22 cellular contexts compared by ENCODE assay signal in genomic region chr17:151886-152859, GRCh38. TPM values are rescaled to one million over a fixed set of nuclear protein-coding genes. Genes with fewer than 3 reads are reported as not detected.
DNase-seq lines count a peak whose midpoint lies in the region; ATAC-seq and TF ChIP-seq lines count a peak whose summit lies in the region.
"Had no signal": no experiment of that assay in that cellular context is flagged by ENCODE, and none has a peak within 500 bp of the region (broad histone marks: within the 10 kb centered on the region; RNA-seq: fewer than 3 reads in every experiment).

No MANE protein-coding gene starts in this region.

- TF ChIP-seq CTCF in CD14-positive monocyte (IDR thresholded peaks at IDR 0.05) (no peak), IMR-90 (conservative IDR thresholded peaks at IDR 0.05; ENCODE audit: low read depth, low read length) (no peak), coronary artery (IDR thresholded peaks at IDR 0.05) (no peak)

- H3K9ac ChIP-seq in IMR-90 (ENCODE audit: low read depth, low read length) (no peak overlapping the region), neuronal stem cell (ENCODE audit: low read depth, low read length, poor library complexity) (no peak overlapping the region)

- H3K36me3 ChIP-seq in IMR-90 (ENCODE audit: control insufficient read depth, insufficient read depth, low read length), result no peaks in the 10 kb centered on the region
- H3K36me3 ChIP-seq in neuronal stem cell (replicated peaks in 1 of 2; ENCODE audit: control insufficient read depth in 2 of 2, insufficient read depth in 2 of 2, low read length in 2 of 2), result no peaks in the 10 kb centered on the region
- no peaks in the 10 kb centered on the region for H3K36me3 ChIP-seq in SJCRH30
- H3K36me3 ChIP-seq: cardiac muscle cell had no signal

- H4K91ac ChIP-seq in IMR-90 (ENCODE audit: insufficient read depth, low read depth, low read length) (no peak overlapping the region), neuronal stem cell (ENCODE audit: low read depth, low read length, poor library complexity) (no peak overlapping the region)

- WGBS in IMR-90 (ENCODE audit: extremely low coverage in 2 of 2, insufficient read length in 1 of 2), 2 experiments, result 78% methylated on average over 15 of the region's 26 CpGs; no CpG with 5 or more reads in 1 of the 2 experiments
- no CpG with 5 or more reads among the region's 26 CpGs for WGBS in neuronal stem cell (ENCODE audit: extremely low coverage in 2 of 2, insufficient read length in 2 of 2, insufficient replicate concordance in 1 of 2), 2 donors

- CTCF ChIA-PET in IMR-90 (lab: Yijun Ruan, JAX), result no interaction called here

- no peaks in the 10 kb centered on the region for H3K36me3 Mint-ChIP-seq in CD14-positive monocyte
- no peaks in the 10 kb centered on the region for H3K36me3 Mint-ChIP-seq in dendritic cell treated with granulocyte-macrophage colony-stimulating factor and Interleukin-4, amounts not matched to agents 40 ng/mL and 50 ng/mL, for 4 days (ENCODE audit: low read depth)
- H3K36me3 Mint-ChIP-seq: activated naive CD4-positive, alpha-beta T cell treated with anti-CD3 and anti-CD28 coated beads, Interleukin-2, amount 50 U/mL, for 24 hours had no signal

- no peaks in the 10 kb centered on the region for H3K9me1 ChIP-seq in IMR-90 (ENCODE audit: insufficient read depth, low read length)

- H3K27ac ChIP-seq in IMR-90 (ENCODE audit: insufficient read depth, low read length) (no peak overlapping the region), neuronal stem cell (replicated peaks; ENCODE audit: low read length) (no peak overlapping the region), coronary artery (no peak overlapping the region), SJCRH30 (no peak overlapping the region)
- H3K27ac ChIP-seq: cardiac muscle cell, foreskin keratinocyte had no signal

- DNase-seq in CD14-positive monocyte (ENCODE audit: low spot score) (peak; percentile 5), IMR-90 (peak; percentile 8), neuronal stem cell (ENCODE audit: low spot score) (no peak), coronary artery (ENCODE audit: low spot score) (no peak), SJCRH30 (no peak), NCI-H2171 treated with DMSO at 0.1 percent for 48 hours (lab: John Stamatoyannopoulos, UW) (no peak)
- DNase-seq in activated CD4-positive, alpha-beta T cell treated with anti-CD3 and anti-CD28 coated beads for 1 hour, result no peak
- DNase-seq: activated CD4-positive, alpha-beta T cell treated with anti-CD3 and anti-CD28 coated beads, Interleukin-2, amount 10 ng/mL, durations not matched to agents 7 days and 5 days; GOT3; NCI-H1436 treated with DMSO at 0.1 percent for 48 hours; NCI-H345; nephron progenitor cell; SIG-M5; T1000 had no signal

- no peaks in the 10 kb centered on the region for H3K9me3 Mint-ChIP-seq in CD14-positive monocyte
- H3K9me3 Mint-ChIP-seq in dendritic cell treated with granulocyte-macrophage colony-stimulating factor and Interleukin-4, amounts not matched to agents 40 ng/mL and 50 ng/mL, for 4 days, result no peaks in the 10 kb centered on the region
- H3K9me3 Mint-ChIP-seq: activated CD4-positive, alpha-beta T cell treated with anti-CD3 and anti-CD28 coated beads, Interleukin-2, amount 10 ng/mL, durations not matched to agents 7 days and 5 days; activated naive CD4-positive, alpha-beta T cell treated with anti-CD3 and anti-CD28 coated beads, Interleukin-2, amount 50 U/mL, for 24 hours; nephron progenitor cell had no signal

- H2BK5ac ChIP-seq in IMR-90 (ENCODE audit: low read depth, low read length, poor library complexity, severe bottlenecking) (no peak overlapping the region), neuronal stem cell (ENCODE audit: low read length) (no peak overlapping the region)

- no peak overlapping the region for H2AK9ac ChIP-seq in IMR-90 (replicated peaks; ENCODE audit: low read depth, low read length, poor library complexity)

- H3K4ac ChIP-seq in IMR-90 (ENCODE audit: low read depth, low read length), result no peak overlapping the region
- no peak overlapping the region for H3K4ac ChIP-seq in neuronal stem cell (ENCODE audit: low read length)

- in situ Hi-C loops in IMR-90 (cut with MboI; ENCODE audit: low sequenced_read_pairs), result no loop called here

- no peak overlapping the region for H3K56ac ChIP-seq in IMR-90 (ENCODE audit: extremely low read depth, insufficient read depth, low read length)

- no peak for TF ChIP-seq POLR2A in IMR-90 (IDR thresholded peaks at IDR 0.05; ENCODE audit: low read depth, low read length)

- BruUV-seq in IMR-90 (replicated peaks; lab: Mats Ljungman, UMichigan), result no TSS peak

- dilution Hi-C loops in IMR-90 (cut with HindIII; ENCODE audit: low sequenced_read_pairs, unreplicated experiment), result no loop called here

- H3K79me1 ChIP-seq in IMR-90 (ENCODE audit: low read depth in 1 of 2, low read length in 2 of 2) (no peaks in the 10 kb centered on the region), neuronal stem cell (ENCODE audit: low read depth, low read length) (no peaks in the 10 kb centered on the region)

- H3K18ac ChIP-seq in IMR-90 (ENCODE audit: low read depth, low read length) (no peak overlapping the region), neuronal stem cell (ENCODE audit: low read length) (no peak overlapping the region)

- no peak overlapping the region for H4K5ac ChIP-seq in IMR-90 (ENCODE audit: low read depth, low read length)

- H4K8ac ChIP-seq in IMR-90 (ENCODE audit: low read depth in 2 of 2, low read length in 2 of 2) (no peak overlapping the region), neuronal stem cell (ENCODE audit: low read depth, low read length) (no peak overlapping the region)

- H2BK15ac ChIP-seq in IMR-90 (ENCODE audit: low read depth, low read length) (no peak overlapping the region), neuronal stem cell (ENCODE audit: low read length) (no peak overlapping the region)

- H3K27ac Mint-ChIP-seq in CD14-positive monocyte, result peak overlapping the region in 1 of 7 donors; percentile 62
- H3K27ac Mint-ChIP-seq in dendritic cell treated with granulocyte-macrophage colony-stimulating factor and Interleukin-4, amounts not matched to agents 40 ng/mL and 50 ng/mL, for 4 days, result peak overlapping the region; percentile 28
- H3K27ac Mint-ChIP-seq: activated CD4-positive, alpha-beta T cell treated with anti-CD3 and anti-CD28 coated beads, Interleukin-2, amount 10 ng/mL, durations not matched to agents 7 days and 5 days; activated naive CD4-positive, alpha-beta T cell treated with anti-CD3 and anti-CD28 coated beads, Interleukin-2, amount 50 U/mL, for 24 hours; nephron progenitor cell had no signal

- no peak for TF ChIP-seq RAD21 in IMR-90 (IDR thresholded peaks at IDR 0.05; ENCODE audit: low read length)

- no peak overlapping the region for H3K4me3 ChIP-seq in IMR-90 (ENCODE audit: insufficient read depth, low read depth, low read length)
- H3K4me3 ChIP-seq in neuronal stem cell (ENCODE audit: low read length in 2 of 2), result peak overlapping the region in 1 of 2 donors; percentile 15
- H3K4me3 ChIP-seq in coronary artery, result no peak overlapping the region
- H3K4me3 ChIP-seq in SJCRH30, result no peak overlapping the region
- H3K4me3 ChIP-seq: cardiac muscle cell had no signal

- H3K4me3 Mint-ChIP-seq in CD14-positive monocyte, result no peak overlapping the region
- no peak overlapping the region for H3K4me3 Mint-ChIP-seq in dendritic cell treated with granulocyte-macrophage colony-stimulating factor and Interleukin-4, amounts not matched to agents 40 ng/mL and 50 ng/mL, for 4 days
- H3K4me3 Mint-ChIP-seq: activated CD4-positive, alpha-beta T cell treated with anti-CD3 and anti-CD28 coated beads, Interleukin-2, amount 10 ng/mL, durations not matched to agents 7 days and 5 days; activated naive CD4-positive, alpha-beta T cell treated with anti-CD3 and anti-CD28 coated beads, Interleukin-2, amount 50 U/mL, for 24 hours; nephron progenitor cell had no signal

- H3K4me1 ChIP-seq in IMR-90 (ENCODE audit: control insufficient read depth, insufficient read depth, low read length) (peaks cover 2% of the 10 kb centered on the region; the same call in 1 of the 2 replicates), neuronal stem cell (ENCODE audit: control insufficient read depth in 2 of 2, insufficient read depth in 1 of 2, low read depth in 1 of 2, low read length in 2 of 2) (no peaks in the 10 kb centered on the region), SJCRH30 (no peaks in the 10 kb centered on the region)
- H3K4me1 ChIP-seq: foreskin keratinocyte had no signal

- H3K14ac ChIP-seq in IMR-90 (replicated peaks; ENCODE audit: low read depth, low read length) (no peak overlapping the region), neuronal stem cell (ENCODE audit: low read length) (no peak overlapping the region)

- H2AK5ac ChIP-seq in IMR-90 (ENCODE audit: low read depth, low read length) (no peak overlapping the region), neuronal stem cell (ENCODE audit: low read depth, low read length) (no peak overlapping the region)

- no peak overlapping the region for H2BK120ac ChIP-seq in IMR-90 (ENCODE audit: low read depth, low read length)
- no peak overlapping the region for H2BK120ac ChIP-seq in neuronal stem cell (ENCODE audit: low read depth, low read length)

- peak; percentile 32; the same call in 1 of the 2 replicates for ATAC-seq in IMR-90 (ENCODE audit: low read depth)
- ATAC-seq: foreskin keratinocyte, right cardiac atrium had no signal

- POLR2A ChIA-PET in IMR-90 (lab: Charles Lee; ENCODE audit: unreplicated experiment), result no interaction called here

- no peak overlapping the region for H2BK12ac ChIP-seq in neuronal stem cell (ENCODE audit: low read length)

- no peaks in the 10 kb centered on the region for H3K9me3 ChIP-seq in IMR-90 (ENCODE audit: control insufficient read depth, insufficient read depth, low read length)
- peaks cover 0 to 2% of the 10 kb centered on the region in 2 donors for H3K9me3 ChIP-seq in neuronal stem cell (replicated peaks in 1 of 2; ENCODE audit: control insufficient read depth in 2 of 2, insufficient read depth in 1 of 2, low read depth in 1 of 2, low read length in 2 of 2)
- H3K9me3 ChIP-seq in SJCRH30 (replicated peaks), result no peaks in the 10 kb centered on the region

- no peak overlapping the region for H3K4me2 ChIP-seq in IMR-90 (ENCODE audit: low read depth, low read length)
- no peak overlapping the region for H3K4me2 ChIP-seq in neuronal stem cell (ENCODE audit: insufficient read depth, low read length, poor library complexity, severe bottlenecking)

- peaks cover 1 to 8% (median 3%) of the 10 kb centered on the region in 3 donors for H3K27me3 Mint-ChIP-seq in CD14-positive monocyte (ENCODE audit: low read depth in 3 of 3)
- H3K27me3 Mint-ChIP-seq in dendritic cell treated with granulocyte-macrophage colony-stimulating factor and Interleukin-4, amounts not matched to agents 40 ng/mL and 50 ng/mL, for 4 days, result peaks cover 8% of the 10 kb centered on the region
- H3K27me3 Mint-ChIP-seq: activated CD4-positive, alpha-beta T cell treated with anti-CD3 and anti-CD28 coated beads, Interleukin-2, amount 10 ng/mL, durations not matched to agents 7 days and 5 days; activated naive CD4-positive, alpha-beta T cell treated with anti-CD3 and anti-CD28 coated beads, Interleukin-2, amount 50 U/mL, for 24 hours had no signal

- intact Hi-C loops in CD14-positive monocyte (cut with micrococcal nuclease), result no loop called here
- intact Hi-C loops in IMR-90 (cut with micrococcal nuclease), result no loop called here
- intact Hi-C loops in dendritic cell treated with granulocyte-macrophage colony-stimulating factor and Interleukin-4, amounts not matched to agents 40 ng/mL and 50 ng/mL, for 4 days (cut with micrococcal nuclease), result no loop called here

- no peak overlapping the region for H3K23ac ChIP-seq in IMR-90 (ENCODE audit: low read depth, low read length)
- peak overlapping the region; percentile 71 for H3K23ac ChIP-seq in neuronal stem cell (ENCODE audit: low read depth, low read length, poor library complexity)

- H3K27me3 ChIP-seq in IMR-90 (ENCODE audit: control insufficient read depth, insufficient read depth, low read length), result peaks cover 8% of the 10 kb centered on the region
- no peaks in the 10 kb centered on the region for H3K27me3 ChIP-seq in neuronal stem cell (ENCODE audit: control insufficient read depth in 3 of 3, insufficient read depth in 3 of 3, low read depth in 1 of 3, low read length in 3 of 3)
- no peaks in the 10 kb centered on the region for H3K27me3 ChIP-seq in SJCRH30
- H3K27me3 ChIP-seq: cardiac muscle cell, foreskin keratinocyte had no signal

- H3K4me1 Mint-ChIP-seq in CD14-positive monocyte, result no peaks in the 10 kb centered on the region
- no peaks in the 10 kb centered on the region for H3K4me1 Mint-ChIP-seq in dendritic cell treated with granulocyte-macrophage colony-stimulating factor and Interleukin-4, amounts not matched to agents 40 ng/mL and 50 ng/mL, for 4 days (ENCODE audit: low read depth)
- H3K4me1 Mint-ChIP-seq: activated CD4-positive, alpha-beta T cell treated with anti-CD3 and anti-CD28 coated beads, Interleukin-2, amount 10 ng/mL, durations not matched to agents 7 days and 5 days; activated naive CD4-positive, alpha-beta T cell treated with anti-CD3 and anti-CD28 coated beads, Interleukin-2, amount 50 U/mL, for 24 hours; nephron progenitor cell had no signal

- H4K20me1 ChIP-seq in IMR-90 (ENCODE audit: insufficient read depth, low read length), result no peaks in the 10 kb centered on the region

- H2AFZ ChIP-seq in IMR-90 (replicated peaks; ENCODE audit: low read length, poor library complexity), result no peak overlapping the region
- H2AFZ ChIP-seq in neuronal stem cell (ENCODE audit: low read length), result no peak overlapping the region

- H2BK20ac ChIP-seq in IMR-90 (ENCODE audit: low read depth, low read length), result no peak overlapping the region

RNA-seq across cellular contexts. Expression of gene SCGB1C2, which starts 14.8 kb away (rescaled TPM):
- polyA plus RNA-seq in CD14-positive monocyte, result not detected
- total RNA-seq in IMR-90 (2012; rRNA removed), result not detected in 2 replicates
- not detected in 2 replicates for polyA plus RNA-seq in IMR-90 (2012; rRNA removed)
- not detected in 2 replicates for polyA plus RNA-seq in IMR-90 (2012; cell fraction: cytosol; rRNA removed)
- polyA plus RNA-seq in IMR-90 (2012; cell fraction: nucleus; rRNA removed; ENCODE audit: low replicate concordance), result not detected in 2 replicates
- not detected for polyA plus RNA-seq in neuronal stem cell (2013, experiment 1 of 2)
- not detected for polyA plus RNA-seq in neuronal stem cell (2013, experiment 2 of 2)
- not detected in 2 replicates for total RNA-seq in SJCRH30 (2014; rRNA removed; shearing (Covaris generic))
- total RNA-seq: activated CD4-positive, alpha-beta T cell treated with anti-CD3 and anti-CD28 coated beads, Interleukin-2, amount 10 ng/mL, durations not matched to agents 7 days and 5 days; cardiac muscle cell; foreskin keratinocyte; HT-29; lung microvascular endothelial cell; right cardiac atrium; temporal lobe had no signal
- polyA plus RNA-seq: cardiac muscle cell, foreskin keratinocyte, right cardiac atrium had no signal

RNA-seq across cellular contexts. Expression of gene DOC2B, which starts 29.3 kb away (rescaled TPM):
- under 1 TPM in 1 of 2 donors, not detected in 1; 0.02 TPM for polyA plus RNA-seq in CD14-positive monocyte
- not detected in 2 replicates for total RNA-seq in IMR-90 (2012; rRNA removed)
- polyA plus RNA-seq in IMR-90 (2012; rRNA removed), result not detected in 2 replicates
- not detected in 2 replicates for polyA plus RNA-seq in IMR-90 (2012; cell fraction: cytosol; rRNA removed)
- 0.01 TPM in 1 of 2 replicates, not detected in the other for polyA plus RNA-seq in IMR-90 (2012; cell fraction: nucleus; rRNA removed; ENCODE audit: low replicate concordance)
- 5.0 TPM for polyA plus RNA-seq in neuronal stem cell (2013, experiment 1 of 2)
- 4.9 TPM for polyA plus RNA-seq in neuronal stem cell (2013, experiment 2 of 2)
- not detected in 2 replicates for total RNA-seq in SJCRH30 (2014; rRNA removed; shearing (Covaris generic))
- total RNA-seq: activated CD4-positive, alpha-beta T cell treated with anti-CD3 and anti-CD28 coated beads, Interleukin-2, amount 10 ng/mL, durations not matched to agents 7 days and 5 days; foreskin keratinocyte; HT-29 had no signal
- polyA plus RNA-seq: foreskin keratinocyte had no signal

Comparison
In these comparisons a context has a peak if more than half of its experiments do, and no peak if none do; other contexts are left out.
1. DNase-seq: peak in CD14-positive monocyte (single experiment) and IMR-90 (single experiment); none in neuronal stem cell (single experiment), coronary artery (single experiment), activated CD4-positive, alpha-beta T cell treated with anti-CD3 and anti-CD28 coated beads for 1 hour (single experiment), SJCRH30 (0 of 2) and NCI-H2171 treated with DMSO at 0.1 percent for 48 hours (single experiment).